In the genomic region with DNA sequence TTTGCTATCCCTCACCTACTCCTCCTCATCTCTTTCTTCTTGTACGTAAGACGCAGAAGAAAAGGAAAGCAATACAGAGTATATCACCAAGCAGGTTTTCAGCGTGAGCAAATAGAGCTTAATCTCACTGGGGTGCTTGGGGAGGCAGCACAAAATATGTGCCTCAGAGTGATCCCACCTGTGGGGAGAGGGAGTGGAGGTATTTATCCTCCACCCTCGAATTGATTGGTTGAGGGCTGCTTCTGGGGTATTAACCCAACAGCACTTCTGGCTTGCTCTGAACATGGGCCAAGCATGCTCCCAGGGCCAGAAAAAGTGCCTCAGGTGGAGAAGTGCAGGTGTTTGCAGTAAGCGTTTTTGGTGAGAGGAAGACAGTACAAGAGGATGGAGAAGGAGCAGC, we compare ENCODE assay signal across 19 cellular contexts.
DNase-seq lines count a peak whose midpoint lies in the region; FAIRE-seq and TF ChIP-seq lines count a peak whose summit lies in the region.
"Had no signal": no experiment of that assay in that cellular context is flagged by ENCODE, and none has a peak within 500 bp of the region (broad histone marks: within the 10 kb centered on the region; RNA-seq: fewer than 3 reads in every experiment).

No MANE protein-coding gene starts in this region.

- no peak overlapping the region for H4K8ac ChIP-seq in H1 (ENCODE audit: extremely low read depth, insufficient read depth, low read length)

- no peak for TF ChIP-seq RAD21 in H1 (IDR thresholded peaks at IDR 0.05 in 1 of 2, conservative IDR thresholded peaks at IDR 0.05 in 1 of 2; ENCODE audit: low read depth in 2 of 2, low read length in 2 of 2)

- TF ChIP-seq POLR2A in H1 (IDR thresholded peaks at IDR 0.05; ENCODE audit: control extremely low read depth in 1 of 2, low read depth in 2 of 2, low read length in 2 of 2): no peak

- no peaks in the 10 kb centered on the region for H3K9me3 ChIP-seq in PC-9 (ENCODE audit: insufficient read depth, low read depth)
- no peaks in the 10 kb centered on the region for H3K9me3 ChIP-seq in H1 (ENCODE audit: insufficient read depth in 2 of 2, low read depth in 1 of 2, low read length in 1 of 2)
- H3K9me3 ChIP-seq in smooth muscle cell (replicated peaks; ENCODE audit: low read depth): no peaks in the 10 kb centered on the region
- H3K9me3 ChIP-seq: BLaER1 had no signal

- no peak overlapping the region for H2BK5ac ChIP-seq in H1 (ENCODE audit: low read depth, low read length)

- H3K27ac Mint-ChIP-seq in activated T-helper 1 cell treated with anti-CD3 and anti-CD28 coated beads, Interleukin-12 subunit alpha, Interleukin-12 subunit beta, Interleukin-2, Interleukin-4 antibody, amounts not matched to agents 30 ng/mL and 10 ng/mL and 1 ng/mL, durations not matched to agents 14 hours and 24 hours and 36 hours: no peak overlapping the region
- H3K27ac Mint-ChIP-seq: CD14-positive monocyte; CD4-positive, alpha-beta memory T cell; HFFc6 had no signal

- H3K4ac ChIP-seq in H1 (replicated peaks; ENCODE audit: insufficient read length, low read depth, low read length): no peak overlapping the region

- no peak overlapping the region for H3K56ac ChIP-seq in H1 (replicated peaks; ENCODE audit: insufficient read length, low read depth, low read length)

- H3K79me2 ChIP-seq in PC-9 (ENCODE audit: low read depth) (no peaks in the 10 kb centered on the region), H1 (ENCODE audit: control insufficient read depth in 1 of 2, insufficient read depth in 2 of 2, low read length in 2 of 2) (no peaks in the 10 kb centered on the region), smooth muscle cell (ENCODE audit: low read depth) (no peaks in the 10 kb centered on the region)

- H3K14ac ChIP-seq in H1 (ENCODE audit: insufficient read length): no peak overlapping the region

- no peak overlapping the region for H3K4me3 Mint-ChIP-seq in activated T-helper 1 cell treated with anti-CD3 and anti-CD28 coated beads, Interleukin-12 subunit alpha, Interleukin-12 subunit beta, Interleukin-2, Interleukin-4 antibody, amounts not matched to agents 30 ng/mL and 10 ng/mL and 1 ng/mL, durations not matched to agents 14 hours and 24 hours and 36 hours
- H3K4me3 Mint-ChIP-seq: CD14-positive monocyte; CD4-positive, alpha-beta memory T cell had no signal

- POLR2A ChIA-PET in PC-9 (lab: Charles Lee; ENCODE audit: unreplicated experiment) (no interaction called here), H1 (lab: Charles Lee; ENCODE audit: partially characterized antibody) (no interaction called here)

- H3K36me3 ChIP-seq in PC-9 (ENCODE audit: low read depth) (no peaks in the 10 kb centered on the region), H1 (ENCODE audit: control insufficient read depth in 2 of 4, insufficient read depth in 4 of 4, low read length in 3 of 4) (no peaks in the 10 kb centered on the region), smooth muscle cell (ENCODE audit: low read depth) (no peaks in the 10 kb centered on the region)
- H3K36me3 ChIP-seq: BLaER1 had no signal

- CTCF ChIA-PET in PC-9 (lab: Charles Lee) (no interaction called here), H1 (lab: Charles Lee; ENCODE audit: partially characterized antibody) (no interaction called here)

- H4K5ac ChIP-seq in H1 (ENCODE audit: insufficient read length, low read depth, low read length): no peak overlapping the region

- H2AFZ ChIP-seq in PC-9 (no peak overlapping the region), H1 (ENCODE audit: low read length) (0 out of 2 replicates have a peak overlapping the region, but pooled peaks have one; percentile 24), smooth muscle cell (ENCODE audit: low read depth) (no peak overlapping the region)
- H2AFZ ChIP-seq: GM23248 had no signal

- no peak overlapping the region for H3K23ac ChIP-seq in H1 (ENCODE audit: insufficient read length)

- peaks cover 15% of the 10 kb centered on the region for H3K27me3 Mint-ChIP-seq in activated T-helper 1 cell treated with anti-CD3 and anti-CD28 coated beads, Interleukin-12 subunit alpha, Interleukin-12 subunit beta, Interleukin-2, Interleukin-4 antibody, amounts not matched to agents 30 ng/mL and 10 ng/mL and 1 ng/mL, durations not matched to agents 14 hours and 24 hours and 36 hours (ENCODE audit: insufficient read depth)

- H3K9me3 Mint-ChIP-seq in activated T-helper 1 cell treated with anti-CD3 and anti-CD28 coated beads, Interleukin-12 subunit alpha, Interleukin-12 subunit beta, Interleukin-2, Interleukin-4 antibody, amounts not matched to agents 30 ng/mL and 10 ng/mL and 1 ng/mL, durations not matched to agents 14 hours and 24 hours and 36 hours: no peaks in the 10 kb centered on the region
- H3K9me3 Mint-ChIP-seq: HFFc6 had no signal

- no peak overlapping the region for H3K18ac ChIP-seq in H1 (ENCODE audit: extremely low read depth, low read length)

- H3K23me2 ChIP-seq in H1 (ENCODE audit: low read depth, low read length): no peaks in the 10 kb centered on the region

- H2BK15ac ChIP-seq in H1 (ENCODE audit: low read length): no peak overlapping the region

- H3F3A ChIP-seq in PC-9 (ENCODE audit: insufficient read depth, low read depth): peaks cover 34% of the 10 kb centered on the region
- peaks cover 4% of the 10 kb centered on the region for H3F3A ChIP-seq in smooth muscle cell (ENCODE audit: low read depth)

- H2BK12ac ChIP-seq in H1 (ENCODE audit: low read depth, low read length): no peak overlapping the region

- H3K79me1 ChIP-seq in H1 (ENCODE audit: low read depth, low read length): no peaks in the 10 kb centered on the region

- no peak overlapping the region for H2BK20ac ChIP-seq in H1 (ENCODE audit: low read length)

- H2BK120ac ChIP-seq in H1 (replicated peaks; ENCODE audit: low read depth, low read length): no peak overlapping the region

- no peak overlapping the region for H3K4me3 ChIP-seq in PC-9
- H3K4me3 ChIP-seq in H1 (ENCODE audit: extremely low read depth in 1 of 4, insufficient read depth in 2 of 4, low read depth in 3 of 4, low read length in 4 of 4): no peak overlapping the region
- no peak overlapping the region for H3K4me3 ChIP-seq in smooth muscle cell
- H3K4me3 ChIP-seq: BLaER1, GM23248 had no signal

- H4K20me1 ChIP-seq in PC-9 (ENCODE audit: insufficient read depth) (no peaks in the 10 kb centered on the region), H1 (replicated peaks in 1 of 2; ENCODE audit: control insufficient read depth in 1 of 2, insufficient read depth in 2 of 2, low read length in 2 of 2) (no peaks in the 10 kb centered on the region), smooth muscle cell (ENCODE audit: low read depth) (no peaks in the 10 kb centered on the region)
- H4K20me1 ChIP-seq: BLaER1 had no signal

- intact Hi-C loops in PC-9 (cut with micrococcal nuclease; ENCODE audit: unreplicated experiment): loop anchor here (10.0 kb wide), 1 partner anchor 329 kb away; no protein-coding TSS in a partner anchor
- intact Hi-C loops in activated T-helper 1 cell treated with anti-CD3 and anti-CD28 coated beads, Interleukin-12 subunit alpha, Interleukin-12 subunit beta, Interleukin-2, Interleukin-4 antibody, amounts not matched to agents 30 ng/mL and 10 ng/mL and 1 ng/mL, durations not matched to agents 14 hours and 24 hours and 36 hours (cut with micrococcal nuclease): no loop called here

- FAIRE-seq in HTR-8/SVneo (lab: Jason Lieb, UNC): peak; percentile 40
- no peak for FAIRE-seq in H1 (lab: Jason Lieb, UNC)
- FAIRE-seq: H54, HepG2 had no signal

- no peaks in the 10 kb centered on the region for H3K4me1 Mint-ChIP-seq in activated T-helper 1 cell treated with anti-CD3 and anti-CD28 coated beads, Interleukin-12 subunit alpha, Interleukin-12 subunit beta, Interleukin-2, Interleukin-4 antibody, amounts not matched to agents 30 ng/mL and 10 ng/mL and 1 ng/mL, durations not matched to agents 14 hours and 24 hours and 36 hours (ENCODE audit: low read depth)
- H3K4me1 Mint-ChIP-seq: CD14-positive monocyte had no signal

- H3K36me3 Mint-ChIP-seq in activated T-helper 1 cell treated with anti-CD3 and anti-CD28 coated beads, Interleukin-12 subunit alpha, Interleukin-12 subunit beta, Interleukin-2, Interleukin-4 antibody, amounts not matched to agents 30 ng/mL and 10 ng/mL and 1 ng/mL, durations not matched to agents 14 hours and 24 hours and 36 hours (ENCODE audit: low read depth): no peaks in the 10 kb centered on the region
- H3K36me3 Mint-ChIP-seq: CD14-positive monocyte; CD4-positive, alpha-beta memory T cell had no signal

- DNase-seq in HTR-8/SVneo (ENCODE audit: insufficient read length, low spot score) (no peak), PC-9 (no peak), H1 (ENCODE audit: low read depth in 1 of 2, low spot score in 2 of 2) (no peak), smooth muscle cell (lab: John Stamatoyannopoulos, UW; ENCODE audit: unreplicated experiment) (no peak), amniotic stem cell (lab: John Stamatoyannopoulos, UW) (no peak)
- no peak for DNase-seq in activated effector memory CD4-positive, alpha-beta T cell treated with Interleukin-2 at 50 U/mL for 16 hours
- DNase-seq in activated T-helper 1 cell treated with anti-CD3 and anti-CD28 coated beads, Interleukin-12 subunit alpha, Interleukin-12 subunit beta, Interleukin-2, Interleukin-4 antibody, amounts not matched to agents 30 ng/mL and 10 ng/mL and 1 ng/mL, durations not matched to agents 14 hours and 24 hours and 36 hours (ENCODE audit: low spot score): no peak
- DNase-seq: CD4-positive, alpha-beta memory T cell; DMS153; DMS79 treated with DMSO at 0.1 percent for 48 hours; GF-D8; GM23248; HCEC 1CT; HFFc6; KG1 had no signal

- no peaks in the 10 kb centered on the region for H3K9me2 ChIP-seq in PC-9 (ENCODE audit: insufficient read depth)

- H3K27me3 ChIP-seq in PC-9 (ENCODE audit: insufficient read depth, low read depth) (no peaks in the 10 kb centered on the region), H1 (replicated peaks in 1 of 4; ENCODE audit: control insufficient read depth in 3 of 4, extremely low read depth in 1 of 4, insufficient read depth in 3 of 4, low read length in 3 of 4) (peaks cover 0 to 3% (median 0%) of the 10 kb centered on the region in 4 experiments; a peak in 3 of 7 replicates), smooth muscle cell (ENCODE audit: low read depth) (peaks cover 7% of the 10 kb centered on the region)

- H3K4me2 ChIP-seq in PC-9 (peak overlapping the region; percentile 77; the same call in 1 of the 2 replicates), H1 (ENCODE audit: insufficient read depth in 1 of 2, low read depth in 2 of 2, low read length in 2 of 2) (no peak overlapping the region), smooth muscle cell (no peak overlapping the region)
- H3K4me2 ChIP-seq: BLaER1 had no signal

- 74% methylated on average over 5 of the region's 5 CpGs; no CpG with 5 or more reads in 1 of the 2 experiments for WGBS in H1 (ENCODE audit: extremely low coverage in 1 of 2, insufficient coverage in 1 of 2, insufficient read length in 1 of 2, insufficient replicate concordance in 2 of 2, low coverage in 1 of 2, low lambda C conversion rate in 2 of 2, missing lambda C conversion rate in 1 of 2), 2 experiments
- 83% methylated on average over 5 of the region's 5 CpGs for WGBS in smooth muscle cell (ENCODE audit: low lambda C conversion rate)

- H3K9ac ChIP-seq in H1 (replicated peaks in 1 of 4; ENCODE audit: extremely low read depth in 1 of 4, low read depth in 3 of 4, low read length in 3 of 4) (no peak overlapping the region), smooth muscle cell (ENCODE audit: low read depth) (no peak overlapping the region)
- H3K9ac ChIP-seq: BLaER1, GM23248 had no signal

- H4K91ac ChIP-seq in H1 (replicated peaks; ENCODE audit: insufficient read length, low read length): no peak overlapping the region

- BruUV-seq in PC-9 (replicated peaks; lab: Mats Ljungman, UMichigan): no TSS peak

- TF ChIP-seq CTCF in PC-9 (conservative IDR thresholded peaks at IDR 0.05): no peak
- TF ChIP-seq CTCF in H1 (IDR thresholded peaks at IDR 0.05; ENCODE audit: control extremely low read depth in 1 of 3, insufficient read depth in 1 of 3, low read depth in 1 of 3, low read length in 3 of 3): no peak
- TF ChIP-seq CTCF in smooth muscle cell (IDR thresholded peaks at IDR 0.05; ENCODE audit: borderline replicate concordance, insufficient read depth, poor library complexity, severe bottlenecking): no peak

- H2AK5ac ChIP-seq in H1 (ENCODE audit: low read depth, low read length): no peak overlapping the region

- TF ChIP-seq EP300 in H1 (IDR thresholded peaks at IDR 0.05; ENCODE audit: borderline replicate concordance in 1 of 2, low read depth in 2 of 2, low read length in 2 of 2): no peak

- H3K4me1 ChIP-seq in PC-9 (replicated peaks; ENCODE audit: insufficient read depth) (peaks cover 31% of the 10 kb centered on the region), H1 (replicated peaks in 1 of 4; ENCODE audit: control insufficient read depth in 3 of 4, insufficient read depth in 4 of 4, low read length in 3 of 4) (peaks cover 0 to 11% (median 2%) of the 10 kb centered on the region in 4 experiments; a peak in 4 of 7 replicates), smooth muscle cell (ENCODE audit: low read depth) (peaks cover 14% of the 10 kb centered on the region)

- H3K27ac ChIP-seq in PC-9 (no peak overlapping the region), H1 (ENCODE audit: low read depth, low read length) (no peak overlapping the region), smooth muscle cell (ENCODE audit: low read depth) (peak overlapping the region; percentile 95)
- H3K27ac ChIP-seq: BLaER1, GM23248 had no signal
